ENCODE assay signal across 23 cellular contexts in genomic region chr12:93868771-93869170, GRCh38.
A peak's percentile ranks its signal among the peaks of the same experiment; 100 is the strongest.
DNase-seq lines count a peak whose midpoint lies in the region; ATAC-seq and TF ChIP-seq lines count a peak whose summit lies in the region.
"Had no signal": no experiment of that assay in that cellular context is flagged by ENCODE, and none has a peak within 500 bp of the region (broad histone marks: within the 10 kb centered on the region; RNA-seq: fewer than 3 reads in every experiment).

No MANE protein-coding gene starts in this region.

- no peak overlapping the region for H3K4me3 ChIP-seq in astrocyte of the cerebellum (ENCODE audit: low read depth, low read length)
- no peak overlapping the region for H3K4me3 ChIP-seq in fibroblast of the aortic adventitia (ENCODE audit: low read depth, low read length)

- peak; percentile 96 for ATAC-seq in sciatic nerve
- no peak for ATAC-seq in omental fat pad (ENCODE audit: low FRiP score)
- ATAC-seq: CD8-positive, alpha-beta T cell had no signal

- intact Hi-C loops in sciatic nerve (cut with DNase I): no loop called here

- DNase-seq in GM04504 (ENCODE audit: low read depth) (peak; percentile 29), astrocyte of the cerebellum (ENCODE audit: low read depth) (peak; percentile 59), fibroblast of the aortic adventitia (ENCODE audit: low read depth) (peak; percentile 87), sciatic nerve (ENCODE audit: low spot score) (no peak), ACHN (no peak), omental fat pad (ENCODE audit: low spot score) (no peak), pons (ENCODE audit: low spot score) (no peak)
- no peak for DNase-seq in activated CD4-positive, alpha-beta T cell treated with anti-CD3 and anti-CD28 coated beads, Interleukin-2, amount 50 U/mL, for 4 hours
- DNase-seq: activated CD4-positive, alpha-beta T cell treated with anti-CD3 and anti-CD28 coated beads, Interleukin-2, amount 50 U/mL, for 1 hour; activated CD8-positive, alpha-beta memory T cell treated with anti-CD3 and anti-CD28 coated beads, Interleukin-2, amount 50 U/mL, for 48 hours; activated gamma-delta T cell; amniotic stem cell; CD8-positive, alpha-beta T cell; kidney glomerular epithelial cell; mesenchymal stem cell; naive B cell; NCI-H187; NCI-H2227 treated with DMSO at 0.1 percent for 48 hours; NCI-H82; OCI-M1; stimulated activated CD4-positive, alpha-beta T cell treated with anti-CD3 and anti-CD28 coated beads, Interleukin-4, amount 100 ng/mL, for 1 hour; T-helper 2 cell; trophoblast cell had no signal

- TF ChIP-seq CTCF in astrocyte of the cerebellum (IDR thresholded peaks at IDR 0.05; ENCODE audit: low read depth, low read length, missing control alignments): no peak
- no peak for TF ChIP-seq CTCF in fibroblast of the aortic adventitia (IDR thresholded peaks at IDR 0.05; ENCODE audit: insufficient read depth, low read length)
- no peak for TF ChIP-seq CTCF in omental fat pad (IDR thresholded peaks at IDR 0.05)

- in situ Hi-C loops in astrocyte of the cerebellum (cut with HindIII; ENCODE audit: low sequenced_read_pairs) (no loop called here), ACHN (cut with HindIII; ENCODE audit: low pct_ligation_motif_present, low pct_unique_long_range_greater_than_20kb, low sequenced_read_pairs) (no loop called here)

Comparison
In these comparisons a context has a peak if more than half of its experiments do, and no peak if none do; other contexts are left out.
1. DNase-seq: peak in GM04504 (single experiment), astrocyte of the cerebellum (single experiment) and fibroblast of the aortic adventitia (single experiment); none in sciatic nerve (single experiment), ACHN (single experiment), activated CD4-positive, alpha-beta T cell treated with anti-CD3 and anti-CD28 coated beads, Interleukin-2, amount 50 U/mL, for 4 hours (0 of 2), omental fat pad (single experiment) and pons (single experiment).